ENCODE assay signal across 1 cellular context in the genomic region with DNA sequence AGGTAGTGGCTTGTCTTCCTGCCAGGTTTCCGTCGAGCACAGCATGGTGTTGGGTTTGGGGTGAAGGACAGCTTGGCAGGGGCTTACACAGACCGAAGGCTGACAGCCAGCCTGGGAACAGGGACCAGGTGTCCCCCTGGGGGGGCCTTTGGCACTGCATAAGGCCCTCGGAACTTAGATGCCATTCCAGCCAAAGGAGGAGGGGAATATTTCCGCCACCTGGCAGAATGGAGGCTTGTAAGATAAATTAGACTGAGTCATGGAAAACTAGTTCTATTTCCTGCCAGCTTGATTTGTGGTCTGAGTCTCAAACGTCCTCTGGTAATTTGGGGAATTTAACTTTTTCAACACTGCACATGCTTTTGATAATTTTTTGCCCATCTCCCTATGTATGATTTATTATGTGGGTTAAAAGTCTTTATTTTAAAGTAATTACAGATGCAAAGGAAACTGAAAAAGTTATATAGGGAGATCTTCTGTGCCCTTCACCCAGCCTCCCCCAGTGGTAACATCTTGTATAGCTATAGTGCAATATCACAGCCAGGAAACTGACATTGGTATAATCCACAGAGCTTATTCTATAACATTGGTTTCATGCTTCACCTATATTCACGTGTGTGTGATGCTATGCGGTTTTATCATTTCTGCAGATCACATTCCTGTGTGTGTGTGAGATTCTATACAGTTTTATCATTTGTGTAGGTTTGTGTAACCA.
TF ChIP-seq lines count a peak whose summit lies in the region.

No MANE protein-coding gene starts in this region.

TF ChIP-seq in IMR-90, 13 proteins besides CTCF, POLR2A, EP300 and RAD21 (continued from another document):
- TF ChIP-seq RCOR1 (IDR thresholded peaks at IDR 0.05; ENCODE audit: insufficient replicate concordance, low read length) (no peak), CHD1 (IDR thresholded peaks at IDR 0.05; ENCODE audit: low read depth, low read length) (no peak), CEBPB (IDR thresholded peaks at IDR 0.05; ENCODE audit: low read depth, low read length) (no peak)
TF ChIP-seq in IMR-90: peak in this region for 0.
